Comparison of ENCODE assay signal across 18 cellular contexts in genomic region chr20:9147553-9148024, GRCh38.
A peak's percentile ranks its signal among the peaks of the same experiment; 100 is the strongest.
DNase-seq lines count a peak whose midpoint lies in the region; ATAC-seq, FAIRE-seq and TF ChIP-seq lines count a peak whose summit lies in the region.
"Had no signal": no experiment of that assay in that cellular context is flagged by ENCODE, and none has a peak within 500 bp of the region (broad histone marks: within the 10 kb centered on the region; RNA-seq: fewer than 3 reads in every experiment).

No MANE protein-coding gene starts in this region.

- peaks cover 14% of the 10 kb centered on the region for H3K36me3 Mint-ChIP-seq in astrocyte (ENCODE audit: low read depth, unreplicated experiment)
- H3K36me3 Mint-ChIP-seq: memory B cell had no signal

- H3K79me2 ChIP-seq in astrocyte (ENCODE audit: insufficient read depth, low read length) = no peaks in the 10 kb centered on the region

- no peaks in the 10 kb centered on the region for H4K20me1 ChIP-seq in astrocyte (ENCODE audit: insufficient read depth, low read length)

- no peak overlapping the region for H2AFZ ChIP-seq in astrocyte (ENCODE audit: low read depth, low read length)

- peak; percentile 32 for DNase-seq in AG20443 (ENCODE audit: low spot score)
- DNase-seq in M059J (ENCODE audit: low read depth) = peak; percentile 79
- DNase-seq in astrocyte (ENCODE audit: low read depth) = peak; percentile 20
- no peak for DNase-seq in left ventricle myocardium superior
- no peak for DNase-seq in NCI-H446 (lab: John Stamatoyannopoulos, UW)
- DNase-seq in activated T-cell treated with anti-CD3 and anti-CD28 coated beads, Interleukin-2, amount 50 U/mL, for 48 hours = no peak
- DNase-seq: activated CD4-positive, alpha-beta T cell treated with anti-CD3 and anti-CD28 coated beads for 36 hours; activated T-cell treated with anti-CD3 and anti-CD28 coated beads, Interleukin-2, amount 50 U/mL, for 4 hours; BE2C; NCI-H187 treated with DMSO at 0.1 percent for 48 hours; NK-92 treated with Interleukin-12 subunit alpha and Interleukin-12 subunit beta, amount 100 ng/mL, for 24 hours; pancreas; SW 1271 had no signal

- H3K27ac ChIP-seq in astrocyte (ENCODE audit: low read depth, low read length) = no peak overlapping the region
- H3K27ac ChIP-seq: ascending aorta, pancreas had no signal

- peak; percentile 64 for FAIRE-seq in astrocyte (lab: Jason Lieb, UNC)
- FAIRE-seq: pancreas had no signal

- H3K9me3 Mint-ChIP-seq in astrocyte (ENCODE audit: unreplicated experiment) = peaks cover 8% of the 10 kb centered on the region

- peak overlapping the region; percentile 22 for H3K27ac Mint-ChIP-seq in astrocyte (ENCODE audit: unreplicated experiment)
- H3K27ac Mint-ChIP-seq: activated CD4-positive, alpha-beta T cell treated with anti-CD3 and anti-CD28 coated beads for 36 hours; memory B cell had no signal

- peaks cover 3% of the 10 kb centered on the region for H3K4me1 ChIP-seq in astrocyte (ENCODE audit: insufficient read depth, low read length)
- H3K4me1 ChIP-seq: ascending aorta, pancreas had no signal

- H3K9ac ChIP-seq in astrocyte (ENCODE audit: low read length) = no peak overlapping the region

- ATAC-seq in left ventricle myocardium superior = peak; percentile 52
- no peak for ATAC-seq in HG03354 (IDR thresholded peaks at IDR 0.05; ENCODE audit: poor library complexity, severe bottlenecking, unreplicated experiment)
- ATAC-seq in GM21528 (IDR thresholded peaks at IDR 0.05; ENCODE audit: low FRiP score, unreplicated experiment) = no peak
- ATAC-seq: activated CD4-positive, alpha-beta T cell treated with anti-CD3 and anti-CD28 coated beads for 36 hours; activated T-cell treated with anti-CD3 and anti-CD28 coated beads, Interleukin-2, amount 50 U/mL, for 4 hours; HCT116; pancreas had no signal

- no peaks in the 10 kb centered on the region for H3K36me3 ChIP-seq in astrocyte (ENCODE audit: insufficient read depth, low read length)
- H3K36me3 ChIP-seq: ascending aorta, pancreas had no signal

- no peaks in the 10 kb centered on the region for H3K9me3 ChIP-seq in astrocyte (ENCODE audit: insufficient read depth, low read depth, low read length)
- H3K9me3 ChIP-seq: ascending aorta, BE2C, pancreas had no signal

- H3K4me1 Mint-ChIP-seq in astrocyte (ENCODE audit: low read depth, unreplicated experiment) = peaks cover 39% of the 10 kb centered on the region
- H3K4me1 Mint-ChIP-seq: activated CD4-positive, alpha-beta T cell treated with anti-CD3 and anti-CD28 coated beads for 36 hours; memory B cell had no signal

- no peak overlapping the region for H3K4me3 ChIP-seq in astrocyte (ENCODE audit: insufficient read depth, low read depth, low read length)
- H3K4me3 ChIP-seq: ascending aorta, pancreas had no signal

- no peak overlapping the region for H3K4me3 Mint-ChIP-seq in astrocyte (ENCODE audit: unreplicated experiment)
- H3K4me3 Mint-ChIP-seq: activated CD4-positive, alpha-beta T cell treated with anti-CD3 and anti-CD28 coated beads for 36 hours; activated T-cell treated with anti-CD3 and anti-CD28 coated beads, Interleukin-2, amount 50 U/mL, for 4 hours; memory B cell had no signal

- no peaks in the 10 kb centered on the region for H3K27me3 Mint-ChIP-seq in astrocyte (ENCODE audit: low read depth, unreplicated experiment)
- H3K27me3 Mint-ChIP-seq: activated CD4-positive, alpha-beta T cell treated with anti-CD3 and anti-CD28 coated beads for 36 hours; memory B cell had no signal

- no peaks in the 10 kb centered on the region for H3K27me3 ChIP-seq in astrocyte (ENCODE audit: insufficient read depth, low read length)
- H3K27me3 ChIP-seq: ascending aorta, BE2C, pancreas had no signal

- no peak for TF ChIP-seq CTCF in astrocyte (IDR thresholded peaks at IDR 0.05; ENCODE audit: insufficient read depth, low read depth, low read length)

- no peak overlapping the region for H3K4me2 ChIP-seq in astrocyte (ENCODE audit: low read length)

- intact Hi-C loops in left ventricle myocardium superior (cut with micrococcal nuclease) = no loop called here

Comparison
In these comparisons a context has a peak if more than half of its experiments do, and no peak if none do; other contexts are left out.
1. DNase-seq: peak in AG20443 (single experiment), M059J (single experiment) and astrocyte (single experiment); none in left ventricle myocardium superior (single experiment), NCI-H446 (0 of 2) and activated T-cell treated with anti-CD3 and anti-CD28 coated beads, Interleukin-2, amount 50 U/mL, for 48 hours (0 of 2).